In the genomic region with DNA sequence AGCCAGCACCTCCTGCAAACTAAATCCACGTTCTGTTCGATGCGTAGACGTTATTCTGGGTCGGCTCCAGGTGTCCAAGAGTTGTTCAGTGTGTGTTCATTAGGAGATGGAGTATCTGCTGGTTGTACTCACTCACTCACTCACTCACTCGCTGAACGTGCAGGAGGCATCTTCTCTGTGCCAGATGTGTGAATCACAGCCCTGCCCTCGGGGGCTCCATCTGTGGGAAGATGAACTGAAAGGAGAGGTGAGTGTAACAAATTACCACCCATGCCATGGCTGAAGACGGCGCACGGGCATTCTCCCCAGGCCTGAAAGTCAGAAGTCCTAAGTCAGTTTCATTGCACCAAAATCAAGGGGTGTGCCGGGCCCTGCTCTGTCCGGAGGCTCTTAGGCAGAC, we compare ENCODE assay signal across 18 cellular contexts. TPM values are rescaled to one million over a fixed set of nuclear protein-coding genes. Genes with fewer than 3 reads are reported as not detected.
DNase-seq lines count a peak whose midpoint lies in the region; ATAC-seq and TF ChIP-seq lines count a peak whose summit lies in the region.
"Had no signal": no experiment of that assay in that cellular context is flagged by ENCODE, and none has a peak within 500 bp of the region (broad histone marks: within the 10 kb centered on the region; RNA-seq: fewer than 3 reads in every experiment).

No MANE protein-coding gene starts in this region.

- peak; percentile 72 for DNase-seq in Daoy (ENCODE audit: low read depth)
- peak; percentile 37 for DNase-seq in HPDE6-E6E7 (ENCODE audit: extremely low spot score)
- peak; percentile 48 for DNase-seq in RWPE1 (ENCODE audit: low spot score)
- DNase-seq in foreskin keratinocyte = peak; percentile 72 to 90
- no peak for DNase-seq in activated CD4-positive, alpha-beta T cell treated with anti-CD3 and anti-CD28 coated beads for 36 hours
- DNase-seq in ureter (ENCODE audit: low spot score) = no peak
- DNase-seq in tibial artery = no peak
- DNase-seq: AML-193, COR-L47, GOT3, Kasumi-1, NCI-H187 treated with DMSO at 0.1 percent for 48 hours, NCI-H82, PC-9, Right ventricle myocardium superior had no signal

- no peak overlapping the region for H3K4me3 ChIP-seq in tibial artery
- H3K4me3 ChIP-seq: PC-9, SK-N-MC had no signal

- ATAC-seq in foreskin keratinocyte = peak; percentile 98
- no peak for ATAC-seq in activated CD4-positive, alpha-beta T cell treated with anti-CD3 and anti-CD28 coated beads for 36 hours

- H3K4me1 ChIP-seq in foreskin keratinocyte (peaks cover 3% of the 10 kb centered on the region), tibial artery (no peaks in the 10 kb centered on the region)

- no peaks in the 10 kb centered on the region for H3K36me3 Mint-ChIP-seq in activated CD4-positive, alpha-beta T cell treated with anti-CD3 and anti-CD28 coated beads for 36 hours (ENCODE audit: low read depth)
- H3K36me3 Mint-ChIP-seq: IgD-negative memory B cell had no signal

- H3K9me3 Mint-ChIP-seq in activated CD4-positive, alpha-beta T cell treated with anti-CD3 and anti-CD28 coated beads for 36 hours (ENCODE audit: low read depth) = no peaks in the 10 kb centered on the region

- peaks cover 0 to 11% (median 6%) of the 10 kb centered on the region in 3 donors for H3K9me3 ChIP-seq in tibial artery

- intact Hi-C loops in activated CD4-positive, alpha-beta T cell treated with anti-CD3 and anti-CD28 coated beads for 36 hours (cut with DNase I, micrococcal nuclease) = no loop called here
- intact Hi-C loops in tibial artery (cut with DNase I; ENCODE audit: low total_unique reads) = no loop called here

- H3K27me3 ChIP-seq in foreskin keratinocyte (no peaks in the 10 kb centered on the region), tibial artery (peaks cover 0 to 25% of the 10 kb centered on the region in 2 donors)

- H3K27ac Mint-ChIP-seq in activated CD4-positive, alpha-beta T cell treated with anti-CD3 and anti-CD28 coated beads for 36 hours = no peak overlapping the region
- H3K27ac Mint-ChIP-seq: IgD-negative memory B cell had no signal

- POLR2A ChIA-PET in RWPE1 (lab: Yijun Ruan, JAX; ENCODE audit: low non-redundant PET) = no interaction called here
- POLR2A ChIA-PET in activated CD4-positive, alpha-beta T cell treated with anti-CD3 and anti-CD28 coated beads for 36 hours (lab: Charles Lee) = no interaction called here

- CTCF ChIA-PET in RWPE1 (lab: Yijun Ruan, JAX) = no interaction called here
- CTCF ChIA-PET in activated CD4-positive, alpha-beta T cell treated with anti-CD3 and anti-CD28 coated beads for 36 hours (lab: Charles Lee) = no interaction called here

- H3K27ac ChIP-seq in RWPE1 = no peak overlapping the region
- H3K27ac ChIP-seq in foreskin keratinocyte = no peak overlapping the region
- H3K27ac ChIP-seq in tibial artery = no peak overlapping the region
- H3K27ac ChIP-seq: PC-9, SK-N-MC had no signal

- no peaks in the 10 kb centered on the region for H3K36me3 ChIP-seq in tibial artery

- H3K4me3 Mint-ChIP-seq in activated CD4-positive, alpha-beta T cell treated with anti-CD3 and anti-CD28 coated beads for 36 hours = no peak overlapping the region
- H3K4me3 Mint-ChIP-seq: IgD-negative memory B cell had no signal

- no peaks in the 10 kb centered on the region for H3K27me3 Mint-ChIP-seq in activated CD4-positive, alpha-beta T cell treated with anti-CD3 and anti-CD28 coated beads for 36 hours

- TF ChIP-seq CTCF in RWPE1 (conservative IDR thresholded peaks at IDR 0.05; ENCODE audit: low read depth) (no peak), foreskin keratinocyte (conservative IDR thresholded peaks at IDR 0.05) (peak; percentile 3), tibial artery (IDR thresholded peaks at IDR 0.05) (no peak)

- H3K4me1 Mint-ChIP-seq in activated CD4-positive, alpha-beta T cell treated with anti-CD3 and anti-CD28 coated beads for 36 hours = no peaks in the 10 kb centered on the region
- H3K4me1 Mint-ChIP-seq: IgD-negative memory B cell had no signal

RNA-seq across cellular contexts. Expression of a gene that starts 16.1 kb away (rescaled TPM):
- 4.4 and 10.2 TPM in 2 replicates for total RNA-seq in Daoy (2014; rRNA removed; shearing (Covaris generic))
- total RNA-seq in foreskin keratinocyte (20.2 and 28.1 TPM in 2 replicates), ureter (28.3 TPM)
- polyA plus RNA-seq in foreskin keratinocyte = 28.4 and 40.4 TPM in 2 replicates
- total RNA-seq in activated CD4-positive, alpha-beta T cell treated with anti-CD3 and anti-CD28 coated beads for 36 hours = 1 to 10 TPM; 4.1 to 5.3 TPM
- total RNA-seq: HT-29, PC-9 had no signal

Comparison
In these comparisons a context has a peak if more than half of its experiments do, and no peak if none do; other contexts are left out.
1. DNase-seq: peak in Daoy (single experiment), HPDE6-E6E7 (single experiment), RWPE1 (single experiment) and foreskin keratinocyte (2 of 2); none in activated CD4-positive, alpha-beta T cell treated with anti-CD3 and anti-CD28 coated beads for 36 hours (single experiment), ureter (single experiment) and tibial artery (0 of 2).